In genomic region chr12:97513921-97514320, GRCh38 we compare ENCODE assay signal across 23 cellular contexts. TPM values are rescaled to one million over a fixed set of nuclear protein-coding genes. Genes with fewer than 3 reads are reported as not detected.
"Had no signal": no experiment of that assay in that cellular context is flagged by ENCODE, and none has a peak within 500 bp of the region (broad histone marks: within the 10 kb centered on the region; RNA-seq: fewer than 3 reads in every experiment).

No MANE protein-coding gene starts in this region.

- H3K9me3 ChIP-seq: esophagus muscularis mucosa, gastrocnemius medialis, heart right ventricle, testis, transverse colon had no signal

- H3K27me3 ChIP-seq: esophagus muscularis mucosa, gastrocnemius medialis, heart right ventricle, spleen, testis, transverse colon had no signal

- H3K4me1 ChIP-seq: esophagus muscularis mucosa, gastrocnemius medialis, heart right ventricle, spleen, testis, transverse colon had no signal

- H3K36me3 Mint-ChIP-seq: naive thymus-derived CD4-positive, alpha-beta T cell; stimulated activated naive B cell treated with anti-CD40 and anti-IgM and Interleukin-4, amounts not matched to agents 10 μg/mL and 1 μg/mL and 100 μg/mL, for 72 hours had no signal

- H3K4me3 ChIP-seq: esophagus muscularis mucosa, gastrocnemius medialis, heart right ventricle, spleen, transverse colon had no signal

- H3K27me3 Mint-ChIP-seq: naive thymus-derived CD4-positive, alpha-beta T cell; stimulated activated naive B cell treated with anti-CD40 and anti-IgM and Interleukin-4, amounts not matched to agents 10 μg/mL and 1 μg/mL and 100 μg/mL, for 72 hours; stimulated activated naive CD8-positive, alpha-beta T cell treated with anti-CD3 and anti-CD28 coated beads, Interleukin-15, amount 100 ng/mL, for 72 hours had no signal

- H3K4me1 Mint-ChIP-seq: naive thymus-derived CD4-positive, alpha-beta T cell; stimulated activated naive B cell treated with anti-CD40 and anti-IgM and Interleukin-4, amounts not matched to agents 10 μg/mL and 1 μg/mL and 100 μg/mL, for 72 hours; stimulated activated naive CD8-positive, alpha-beta T cell treated with anti-CD3 and anti-CD28 coated beads, Interleukin-15, amount 100 ng/mL, for 72 hours had no signal

- H3K27ac Mint-ChIP-seq: naive thymus-derived CD4-positive, alpha-beta T cell; stimulated activated naive B cell treated with anti-CD40 and anti-IgM and Interleukin-4, amounts not matched to agents 10 μg/mL and 1 μg/mL and 100 μg/mL, for 72 hours; stimulated activated naive CD8-positive, alpha-beta T cell treated with anti-CD3 and anti-CD28 coated beads, Interleukin-15, amount 100 ng/mL, for 72 hours had no signal

- H3K4me3 Mint-ChIP-seq: naive thymus-derived CD4-positive, alpha-beta T cell; stimulated activated naive B cell treated with anti-CD40 and anti-IgM and Interleukin-4, amounts not matched to agents 10 μg/mL and 1 μg/mL and 100 μg/mL, for 72 hours; stimulated activated naive CD8-positive, alpha-beta T cell treated with anti-CD3 and anti-CD28 coated beads, Interleukin-15, amount 100 ng/mL, for 72 hours had no signal

- H3K9me3 Mint-ChIP-seq: stimulated activated naive CD8-positive, alpha-beta T cell treated with anti-CD3 and anti-CD28 coated beads, Interleukin-15, amount 100 ng/mL, for 72 hours had no signal

- DNase-seq: effector memory CD4-positive, alpha-beta T cell; gastrocnemius medialis; heart right ventricle; hypothalamus; kidney glomerular epithelial cell; mammary epithelial cell; naive thymus-derived CD4-positive, alpha-beta T cell; posterior cingulate gyrus; spleen; stimulated activated CD4-positive, alpha-beta T cell treated with anti-CD3 and anti-CD28 coated beads, Interleukin-15, amount 100 ng/mL, for 24 hours; stimulated activated CD4-positive, alpha-beta T cell treated with anti-CD3 and anti-CD28 coated beads, Interleukin-1b, Interleukin-23, amount 100 ng/mL, for 48 hours; stimulated activated CD4-positive, alpha-beta T cell treated with anti-CD3 and anti-CD28 coated beads, Interleukin-4, amount 100 ng/mL, for 24 hours; stimulated activated naive B cell treated with anti-CD40 and anti-IgM and Interleukin-4, amounts not matched to agents 10 μg/mL and 1 μg/mL and 100 μg/mL, for 72 hours; stimulated activated naive CD8-positive, alpha-beta T cell treated with anti-CD3 and anti-CD28 coated beads, Interleukin-15, amount 100 ng/mL, for 72 hours; testis; transverse colon had no signal

- H3K27ac ChIP-seq: epithelial cell of prostate, esophagus muscularis mucosa, gastrocnemius medialis, heart right ventricle, spleen, testis, transverse colon had no signal

- H3K36me3 ChIP-seq: esophagus muscularis mucosa, gastrocnemius medialis, heart right ventricle, spleen, transverse colon had no signal

- ATAC-seq: gastrocnemius medialis; heart right ventricle; naive thymus-derived CD4-positive, alpha-beta T cell; sciatic nerve; stimulated activated naive B cell treated with anti-CD40 and anti-IgM and Interleukin-4, amounts not matched to agents 10 μg/mL and 1 μg/mL and 100 μg/mL, for 72 hours; stimulated activated naive CD8-positive, alpha-beta T cell treated with anti-CD3 and anti-CD28 coated beads, Interleukin-15, amount 100 ng/mL, for 72 hours had no signal

RNA-seq across cellular contexts. Expression of gene RMST, which starts 51.3 kb away (rescaled TPM):
- total RNA-seq: fibroblast of villous mesenchyme; mesenteric fat pad; naive thymus-derived CD4-positive, alpha-beta T cell; osteocyte; subcutaneous adipose tissue had no signal
